ENCODE assay signal across 28 cellular contexts in genomic region chr11:106540001-106540400, GRCh38.
"Had no signal": no experiment of that assay in that cellular context is flagged by ENCODE, and none has a peak within 500 bp of the region (broad histone marks: within the 10 kb centered on the region; RNA-seq: fewer than 3 reads in every experiment).

No MANE protein-coding gene starts in this region.

- H3K27ac ChIP-seq: adrenal gland, body of pancreas, PC-9 had no signal

- H3K4me1 ChIP-seq: adrenal gland, body of pancreas had no signal

- H3K9me3 ChIP-seq: adrenal gland, body of pancreas had no signal

- H3K27me3 Mint-ChIP-seq: activated CD4-positive, alpha-beta T cell treated with anti-CD3 and anti-CD28 coated beads for 36 hours; activated CD4-positive, alpha-beta T cell treated with anti-CD3 and anti-CD28 coated beads, Interleukin-2, amount 10 ng/mL, durations not matched to agents 7 days and 5 days; activated T-cell treated with anti-CD3 and anti-CD28 coated beads, Interleukin-2, amount 50 U/mL, for 24 hours had no signal

- H3K4me3 ChIP-seq: adrenal gland, body of pancreas, PC-9 had no signal

- DNase-seq: activated CD4-positive, alpha-beta T cell treated with anti-CD3 and anti-CD28 coated beads for 36 hours; activated CD4-positive, alpha-beta T cell treated with anti-CD3 and anti-CD28 coated beads, Interleukin-2, amount 10 ng/mL, durations not matched to agents 7 days and 5 days; activated CD4-positive, alpha-beta T cell treated with anti-CD3 and anti-CD28 coated beads, Interleukin-2, amount 50 U/mL, for 48 hours; activated CD8-positive, alpha-beta T cell treated with anti-CD3 and anti-CD28 coated beads, Interleukin-2, amount 10 ng/mL, durations not matched to agents 7 days and 5 days; activated gamma-delta T cell treated with Interleukin-2 at 50 U/mL for 16 hours; activated naive CD4-positive, alpha-beta T cell treated with anti-CD3 and anti-CD28 coated beads for 36 hours; activated T-cell treated with anti-CD3 and anti-CD28 coated beads, Interleukin-2, amount 50 U/mL, for 24 hours; adrenal gland; body of pancreas; central memory CD4-positive, alpha-beta T cell; Kasumi-1; KG1; MM.1S; MV-4-11; NCI-H1092; NCI-H1436 treated with DMSO at 0.1 percent for 48 hours; NCI-H1694 treated with DMSO at 0.1 percent for 48 hours; NCI-H2029; NCI-H345; NCI-H524 treated with DMSO at 0.1 percent for 48 hours; NK-92 treated with Interleukin-12 subunit alpha and Interleukin-12 subunit beta, amount 100 ng/mL, for 24 hours; PC-9; Right ventricle myocardium superior had no signal

- H3K4me2 ChIP-seq: PC-9 had no signal

- H3K36me3 Mint-ChIP-seq: WTC11 had no signal

- H3K9me3 Mint-ChIP-seq: activated naive CD4-positive, alpha-beta T cell treated with anti-CD3 and anti-CD28 coated beads for 36 hours; WTC11 had no signal

- H3K4me1 Mint-ChIP-seq: activated CD4-positive, alpha-beta T cell treated with anti-CD3 and anti-CD28 coated beads for 36 hours; activated CD4-positive, alpha-beta T cell treated with anti-CD3 and anti-CD28 coated beads, Interleukin-2, amount 10 ng/mL, durations not matched to agents 7 days and 5 days; WTC11 had no signal

- H3K27me3 ChIP-seq: adrenal gland, body of pancreas had no signal

- H3K36me3 ChIP-seq: adrenal gland had no signal

- H3K27ac Mint-ChIP-seq: activated CD4-positive, alpha-beta T cell treated with anti-CD3 and anti-CD28 coated beads for 36 hours; activated CD4-positive, alpha-beta T cell treated with anti-CD3 and anti-CD28 coated beads, Interleukin-2, amount 10 ng/mL, durations not matched to agents 7 days and 5 days; activated CD8-positive, alpha-beta T cell treated with anti-CD3 and anti-CD28 coated beads, Interleukin-2, amount 10 ng/mL, durations not matched to agents 7 days and 5 days; activated naive CD4-positive, alpha-beta T cell treated with anti-CD3 and anti-CD28 coated beads for 36 hours; activated naive CD4-positive, alpha-beta T cell treated with anti-CD3 and anti-CD28 coated beads, Interleukin-2, amount 50 U/mL, for 72 hours; activated T-cell treated with anti-CD3 and anti-CD28 coated beads, Interleukin-2, amount 50 U/mL, for 24 hours; activated T-helper 2 cell treated with anti-CD3 and anti-CD28 coated beads, Interferon-gamma antibody, Interleukin-2, Interleukin-4, amounts not matched to agents 10 μg/mL and 5 μg/mL and 100 μg/mL, durations not matched to agents 14 hours and 24 hours and 36 hours; T-helper 1 cell treated with Interleukin-12 subunit alpha and Interleukin-12 subunit beta and Interleukin-4 antibody, amounts not matched to agents 30 μg/mL and 1 μg/mL, for 36 hours; T-helper 2 cell treated with Interferon-gamma antibody and Interleukin-4, amounts not matched to agents 5 μg/mL and 100 μg/mL, for 36 hours; WTC11 had no signal

- H2AFZ ChIP-seq: PC-9 had no signal

- H3K4me3 Mint-ChIP-seq: activated CD4-positive, alpha-beta T cell treated with anti-CD3 and anti-CD28 coated beads for 36 hours; activated CD4-positive, alpha-beta T cell treated with anti-CD3 and anti-CD28 coated beads, Interleukin-2, amount 10 ng/mL, durations not matched to agents 7 days and 5 days; activated CD8-positive, alpha-beta T cell treated with anti-CD3 and anti-CD28 coated beads, Interleukin-2, amount 10 ng/mL, durations not matched to agents 7 days and 5 days; activated naive CD4-positive, alpha-beta T cell treated with anti-CD3 and anti-CD28 coated beads for 36 hours; activated T-cell treated with anti-CD3 and anti-CD28 coated beads, Interleukin-2, amount 50 U/mL, for 24 hours; T-helper 1 cell treated with Interleukin-12 subunit alpha and Interleukin-12 subunit beta and Interleukin-4 antibody, amounts not matched to agents 30 μg/mL and 1 μg/mL, for 36 hours; T-helper 2 cell treated with Interferon-gamma antibody and Interleukin-4, amounts not matched to agents 5 μg/mL and 100 μg/mL, for 36 hours; WTC11 had no signal
